28 cellular contexts compared by ENCODE assay signal in the genomic region with DNA sequence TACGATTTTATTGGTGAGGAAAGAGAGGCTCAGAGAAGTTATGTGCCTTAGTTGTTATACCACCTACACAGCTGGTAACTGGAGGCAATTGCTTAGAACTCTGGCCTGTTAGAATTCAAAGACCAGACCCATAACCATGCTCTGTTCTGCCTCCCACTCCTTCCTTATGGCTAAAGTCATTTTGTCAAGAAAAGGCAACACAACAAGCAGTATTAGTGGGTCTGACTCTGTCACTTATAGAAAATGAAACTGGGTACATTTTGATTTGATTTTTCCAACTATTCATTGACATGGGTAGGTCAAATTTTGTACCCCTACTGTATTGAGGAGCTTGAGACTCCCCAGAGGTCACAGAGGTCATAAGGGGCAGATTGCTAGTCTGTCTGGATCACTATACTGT. TPM values are rescaled to one million over a fixed set of nuclear protein-coding genes. Genes with fewer than 3 reads are reported as not detected.
A peak's percentile ranks its signal among the peaks of the same experiment; 100 is the strongest.
DNase-seq lines count a peak whose midpoint lies in the region; ATAC-seq and TF ChIP-seq lines count a peak whose summit lies in the region.
"Had no signal": no experiment of that assay in that cellular context is flagged by ENCODE, and none has a peak within 500 bp of the region (broad histone marks: within the 10 kb centered on the region; RNA-seq: fewer than 3 reads in every experiment).

No MANE protein-coding gene starts in this region.

- no peak for ATAC-seq in DND-41 (ENCODE audit: insufficient read depth, low read depth)
- ATAC-seq in GM18873 (IDR thresholded peaks at IDR 0.05; ENCODE audit: low FRiP score, unreplicated experiment) = no peak
- ATAC-seq in HG03571 (IDR thresholded peaks at IDR 0.05; ENCODE audit: unreplicated experiment) = no peak
- ATAC-seq: left cardiac atrium, Panc1 had no signal

- no peaks in the 10 kb centered on the region for H3K27me3 ChIP-seq in DND-41 (ENCODE audit: insufficient read depth, low read length, poor library complexity)
- no peaks in the 10 kb centered on the region for H3K27me3 ChIP-seq in KMS-11 (ENCODE audit: insufficient read depth, low read depth)
- H3K27me3 ChIP-seq in smooth muscle cell (ENCODE audit: low read depth) = no peaks in the 10 kb centered on the region
- H3K27me3 ChIP-seq: colonic mucosa, hepatocyte, right lobe of liver had no signal

- H3K4me3 ChIP-seq in DND-41 (ENCODE audit: low read depth in 1 of 2, low read length in 2 of 2) = no peak overlapping the region
- no peak overlapping the region for H3K4me3 ChIP-seq in KMS-11 (IDR thresholded peaks at IDR 0.05; ENCODE audit: insufficient read depth, low read depth, low read length)
- no peak overlapping the region for H3K4me3 ChIP-seq in smooth muscle cell
- H3K4me3 ChIP-seq: colonic mucosa, hepatocyte, prostate gland, right lobe of liver had no signal

- no peaks in the 10 kb centered on the region for H3F3A ChIP-seq in smooth muscle cell (ENCODE audit: low read depth)

- H3K4me1 ChIP-seq in DND-41 (ENCODE audit: insufficient read depth, low read length) (peaks cover 7% of the 10 kb centered on the region; the same call in 1 of the 2 replicates), KMS-11 (ENCODE audit: low read depth, poor library complexity, severe bottlenecking) (peaks cover 9% of the 10 kb centered on the region), smooth muscle cell (ENCODE audit: low read depth) (peaks cover 11% of the 10 kb centered on the region)
- H3K4me1 ChIP-seq: colonic mucosa, prostate gland, right lobe of liver had no signal

- no peaks in the 10 kb centered on the region for H3K36me3 Mint-ChIP-seq in activated CD4-positive, alpha-beta T cell treated with anti-CD3 and anti-CD28 coated beads, Interleukin-2, amount 10 ng/mL, durations not matched to agents 24 days and 14 days (ENCODE audit: low read depth)
- H3K36me3 Mint-ChIP-seq: natural killer cell, type B pancreatic cell had no signal

- WGBS in smooth muscle cell (ENCODE audit: low lambda C conversion rate) = 61% methylated on average over 1 of the region's 1 CpG

- H3K79me2 ChIP-seq in DND-41 (ENCODE audit: insufficient read depth, low read length) = no peaks in the 10 kb centered on the region
- no peaks in the 10 kb centered on the region for H3K79me2 ChIP-seq in KMS-11 (ENCODE audit: insufficient read depth, low read depth)
- H3K79me2 ChIP-seq in smooth muscle cell (ENCODE audit: low read depth) = no peaks in the 10 kb centered on the region
- H3K79me2 ChIP-seq: hepatocyte had no signal

- H3K4me2 ChIP-seq in DND-41 (ENCODE audit: insufficient read depth, low read length) (no peak overlapping the region), KMS-11 (no peak overlapping the region), smooth muscle cell (no peak overlapping the region)
- H3K4me2 ChIP-seq: hepatocyte had no signal

- H3K27me3 Mint-ChIP-seq in activated CD4-positive, alpha-beta T cell treated with anti-CD3 and anti-CD28 coated beads, Interleukin-2, amount 10 ng/mL, durations not matched to agents 24 days and 14 days = no peaks in the 10 kb centered on the region
- H3K27me3 Mint-ChIP-seq: CD4-positive, alpha-beta T cell; type B pancreatic cell had no signal

- H3K36me3 ChIP-seq in DND-41 (ENCODE audit: insufficient read depth, low read length) = no peaks in the 10 kb centered on the region
- no peaks in the 10 kb centered on the region for H3K36me3 ChIP-seq in KMS-11 (ENCODE audit: insufficient read depth)
- H3K36me3 ChIP-seq in smooth muscle cell (ENCODE audit: low read depth) = no peaks in the 10 kb centered on the region
- H3K36me3 ChIP-seq: colonic mucosa, prostate gland, right lobe of liver had no signal

- H4K20me1 ChIP-seq in DND-41 (ENCODE audit: insufficient read depth, low read length) (no peaks in the 10 kb centered on the region), KMS-11 (ENCODE audit: insufficient read depth) (no peaks in the 10 kb centered on the region), smooth muscle cell (ENCODE audit: low read depth) (no peaks in the 10 kb centered on the region)

- H3K9ac ChIP-seq in DND-41 (ENCODE audit: low read depth, low read length) (no peak overlapping the region), KMS-11 (no peak overlapping the region), smooth muscle cell (ENCODE audit: low read depth) (no peak overlapping the region)

- H3K9me3 Mint-ChIP-seq in activated CD4-positive, alpha-beta T cell treated with anti-CD3 and anti-CD28 coated beads, Interleukin-2, amount 10 ng/mL, durations not matched to agents 24 days and 14 days = peaks cover 9% of the 10 kb centered on the region
- H3K9me3 Mint-ChIP-seq: CD4-positive, alpha-beta T cell; natural killer cell; T-helper 2 cell treated with Interferon-gamma antibody and Interleukin-4, amounts not matched to agents 5 μg/mL and 100 μg/mL, for 36 hours had no signal

- H3K27ac Mint-ChIP-seq in activated CD4-positive, alpha-beta T cell treated with anti-CD3 and anti-CD28 coated beads, Interleukin-2, amount 10 ng/mL, durations not matched to agents 24 days and 14 days = no peak overlapping the region
- H3K27ac Mint-ChIP-seq: CD4-positive, alpha-beta T cell; natural killer cell; T-helper 2 cell treated with Interferon-gamma antibody and Interleukin-4, amounts not matched to agents 5 μg/mL and 100 μg/mL, for 36 hours; type B pancreatic cell had no signal

- no peak overlapping the region for H3K4me3 Mint-ChIP-seq in activated CD4-positive, alpha-beta T cell treated with anti-CD3 and anti-CD28 coated beads, Interleukin-2, amount 10 ng/mL, durations not matched to agents 24 days and 14 days
- H3K4me3 Mint-ChIP-seq: CD4-positive, alpha-beta T cell; natural killer cell; T-helper 2 cell treated with Interferon-gamma antibody and Interleukin-4, amounts not matched to agents 5 μg/mL and 100 μg/mL, for 36 hours; type B pancreatic cell had no signal

- H3K9me3 ChIP-seq in DND-41 (ENCODE audit: insufficient read depth, low read length, severe bottlenecking) (no peaks in the 10 kb centered on the region), smooth muscle cell (replicated peaks; ENCODE audit: low read depth) (no peaks in the 10 kb centered on the region)
- H3K9me3 ChIP-seq: colonic mucosa, prostate gland, right lobe of liver had no signal

- H2AFZ ChIP-seq in DND-41 (ENCODE audit: low read depth, low read length) (peak overlapping the region; percentile 15; the same call in 1 of the 2 replicates), KMS-11 (ENCODE audit: low read depth) (peak overlapping the region; percentile 38), smooth muscle cell (ENCODE audit: low read depth) (peak overlapping the region; percentile 39)
- H2AFZ ChIP-seq: hepatocyte had no signal

- H3K27ac ChIP-seq in DND-41 (ENCODE audit: low read length) (no peak overlapping the region), KMS-11 (no peak overlapping the region), smooth muscle cell (ENCODE audit: low read depth) (no peak overlapping the region)
- H3K27ac ChIP-seq: colonic mucosa, hepatocyte, prostate gland, right lobe of liver had no signal

- peak; percentile 42 for DNase-seq in activated CD4-positive, alpha-beta T cell treated with anti-CD3 and anti-CD28 coated beads, Interleukin-2, amount 10 ng/mL, durations not matched to agents 24 days and 14 days
- DNase-seq in activated CD4-positive, alpha-beta T cell treated with anti-CD3 and anti-CD28 coated beads for 1 hour = no peak
- DNase-seq in DND-41 (no peak), smooth muscle cell (lab: John Stamatoyannopoulos, UW; ENCODE audit: unreplicated experiment) (no peak), NCI-H2227 treated with DMSO at 0.1 percent for 48 hours (lab: John Stamatoyannopoulos, UW) (no peak)
- DNase-seq: activated CD4-positive, alpha-beta T cell treated with anti-CD3 and anti-CD28 coated beads for 4 hours; colonic mucosa; effector CD4-positive, alpha-beta T cell; GOT3; left cardiac atrium; MV-4-11; natural killer cell; NCI-H1436 treated with DMSO at 0.1 percent for 48 hours; NCI-H2107; nucleus accumbens; right lobe of liver; SHP77 treated with DMSO at 0.1 percent for 48 hours; stimulated activated CD4-positive, alpha-beta T cell treated with anti-CD3 and anti-CD28 coated beads, Interleukin-12 subunit alpha, Interleukin-12 subunit beta, amount 100 ng/mL, for 4 hours; substantia nigra had no signal

- intact Hi-C loops in activated CD4-positive, alpha-beta T cell treated with anti-CD3 and anti-CD28 coated beads, Interleukin-2, amount 10 ng/mL, durations not matched to agents 24 days and 14 days (cut with micrococcal nuclease) = no loop called here

- TF ChIP-seq CTCF in DND-41 (IDR thresholded peaks at IDR 0.05; ENCODE audit: borderline replicate concordance, extremely low read depth, low read length, poor library complexity, severe bottlenecking) (no peak), KMS-11 (conservative IDR thresholded peaks at IDR 0.05; ENCODE audit: low read depth, low read length) (no peak), smooth muscle cell (IDR thresholded peaks at IDR 0.05; ENCODE audit: borderline replicate concordance, insufficient read depth, poor library complexity, severe bottlenecking) (no peak)

- H3K4me1 Mint-ChIP-seq in activated CD4-positive, alpha-beta T cell treated with anti-CD3 and anti-CD28 coated beads, Interleukin-2, amount 10 ng/mL, durations not matched to agents 24 days and 14 days = peaks cover 17% of the 10 kb centered on the region
- H3K4me1 Mint-ChIP-seq: natural killer cell had no signal

RNA-seq across cellular contexts. Expression of gene NR3C1, which starts 44.5 kb away (rescaled TPM):
- total RNA-seq in activated CD4-positive, alpha-beta T cell treated with anti-CD3 and anti-CD28 coated beads, Interleukin-2, amount 10 ng/mL, durations not matched to agents 24 days and 14 days = 62.2 and 64.7 TPM in 2 replicates
- total RNA-seq in smooth muscle cell = 101 and 103 TPM in 2 replicates
- 48.1 and 76.5 TPM in 2 replicates for polyA plus RNA-seq in smooth muscle cell
